13 cellular contexts compared by ENCODE assay signal in genomic region chr1:232905324-232906034, GRCh38. TPM values are rescaled to one million over a fixed set of nuclear protein-coding genes. Genes with fewer than 3 reads are reported as not detected.
A peak's percentile ranks its signal among the peaks of the same experiment; 100 is the strongest.
DNase-seq lines count a peak whose midpoint lies in the region; ATAC-seq, FAIRE-seq and TF ChIP-seq lines count a peak whose summit lies in the region.
"Had no signal": no experiment of that assay in that cellular context is flagged by ENCODE, and none has a peak within 500 bp of the region (broad histone marks: within the 10 kb centered on the region; RNA-seq: fewer than 3 reads in every experiment).

No MANE protein-coding gene starts in this region.

- peak; percentile 29 for ATAC-seq in activated CD8-positive, alpha-beta memory T cell treated with anti-CD3 and anti-CD28 coated beads, Interleukin-2, amount 10 ng/mL, durations not matched to agents 7 days and 5 days
- ATAC-seq in stimulated activated memory B cell treated with anti-CD40 and anti-IgM and Interleukin-4, amounts not matched to agents 10 μg/mL and 1 μg/mL and 100 μg/mL, for 72 hours = no peak

- intact Hi-C loops in endothelial cell of umbilical vein (cut with micrococcal nuclease) = no loop called here

- no peaks in the 10 kb centered on the region for H3K9me3 ChIP-seq in endothelial cell of umbilical vein (replicated peaks; ENCODE audit: control insufficient read depth, insufficient read depth, low read length)
- H3K9me3 ChIP-seq: spleen had no signal

- dilution Hi-C loops in endothelial cell of umbilical vein (cut with MboI; ENCODE audit: extremely low pct_ligation_motif_present, low sequenced_read_pairs) = no loop called here

- peaks cover 4% of the 10 kb centered on the region for H3K27me3 Mint-ChIP-seq in activated CD8-positive, alpha-beta memory T cell treated with anti-CD3 and anti-CD28 coated beads, Interleukin-2, amount 10 ng/mL, durations not matched to agents 7 days and 5 days
- H3K27me3 Mint-ChIP-seq in stimulated activated memory B cell treated with anti-CD40 and anti-IgM and Interleukin-4, amounts not matched to agents 10 μg/mL and 1 μg/mL and 100 μg/mL, for 72 hours = peaks cover 38% of the 10 kb centered on the region

- no peak for TF ChIP-seq CTCF in endothelial cell of umbilical vein (IDR thresholded peaks at IDR 0.05; ENCODE audit: extremely low read depth in 1 of 2, insufficient read depth in 1 of 2, low read depth in 1 of 2, low read length in 2 of 2)

- H3K36me3 Mint-ChIP-seq in activated CD8-positive, alpha-beta memory T cell treated with anti-CD3 and anti-CD28 coated beads, Interleukin-2, amount 10 ng/mL, durations not matched to agents 7 days and 5 days = no peaks in the 10 kb centered on the region
- H3K36me3 Mint-ChIP-seq in stimulated activated memory B cell treated with anti-CD40 and anti-IgM and Interleukin-4, amounts not matched to agents 10 μg/mL and 1 μg/mL and 100 μg/mL, for 72 hours = no peaks in the 10 kb centered on the region

- no peaks in the 10 kb centered on the region for H3K9me1 ChIP-seq in endothelial cell of umbilical vein (replicated peaks; ENCODE audit: control insufficient read depth, extremely low read depth, insufficient read depth, low read length)

- H3K4me1 ChIP-seq in endothelial cell of umbilical vein (ENCODE audit: control insufficient read depth, extremely low read depth, insufficient read depth, low read length) = no peaks in the 10 kb centered on the region

- H4K20me1 ChIP-seq in endothelial cell of umbilical vein (replicated peaks; ENCODE audit: control insufficient read depth, extremely low read depth, insufficient read depth, low read length) = no peaks in the 10 kb centered on the region

- no peak overlapping the region for H3K4me3 ChIP-seq in endothelial cell of umbilical vein (replicated peaks in 1 of 3; ENCODE audit: insufficient read depth in 1 of 3, low read depth in 1 of 3, low read length in 3 of 3)
- H3K4me3 ChIP-seq: spleen had no signal

- no peaks in the 10 kb centered on the region for H3K9me3 Mint-ChIP-seq in activated CD8-positive, alpha-beta memory T cell treated with anti-CD3 and anti-CD28 coated beads, Interleukin-2, amount 10 ng/mL, durations not matched to agents 7 days and 5 days (ENCODE audit: low read depth)
- no peaks in the 10 kb centered on the region for H3K9me3 Mint-ChIP-seq in stimulated activated memory B cell treated with anti-CD40 and anti-IgM and Interleukin-4, amounts not matched to agents 10 μg/mL and 1 μg/mL and 100 μg/mL, for 72 hours

- no peak overlapping the region for H3K9ac ChIP-seq in endothelial cell of umbilical vein (replicated peaks; ENCODE audit: extremely low read depth, insufficient read depth, low read length)

- peaks cover 0 to 3% of the 10 kb centered on the region in 2 experiments for H3K27me3 ChIP-seq in endothelial cell of umbilical vein (ENCODE audit: control insufficient read depth in 2 of 2, insufficient read depth in 2 of 2, low read length in 2 of 2)

- no peak overlapping the region for H3K27ac ChIP-seq in endothelial cell of umbilical vein (ENCODE audit: insufficient read depth, low read depth, low read length)
- H3K27ac ChIP-seq: spleen had no signal

- TF ChIP-seq POLR2A in endothelial cell of umbilical vein (IDR thresholded peaks at IDR 0.05; ENCODE audit: low read depth, low read length) = no peak

- POLR2A ChIA-PET in endothelial cell of umbilical vein (lab: Charles Lee) = no interaction called here

- H2AFZ ChIP-seq in endothelial cell of umbilical vein (ENCODE audit: low read depth, low read length) = no peak overlapping the region

- peak overlapping the region; percentile 25 for H3K27ac Mint-ChIP-seq in activated CD8-positive, alpha-beta memory T cell treated with anti-CD3 and anti-CD28 coated beads, Interleukin-2, amount 10 ng/mL, durations not matched to agents 7 days and 5 days
- H3K27ac Mint-ChIP-seq in stimulated activated memory B cell treated with anti-CD40 and anti-IgM and Interleukin-4, amounts not matched to agents 10 μg/mL and 1 μg/mL and 100 μg/mL, for 72 hours = no peak overlapping the region
- H3K27ac Mint-ChIP-seq: activated T-cell treated with anti-CD3 and anti-CD28 coated beads, Interleukin-2, amount 50 U/mL, for 72 hours had no signal

- no peak overlapping the region for H3K4me2 ChIP-seq in endothelial cell of umbilical vein (ENCODE audit: insufficient read depth, low read length)

- no peak overlapping the region for H3K4me3 Mint-ChIP-seq in activated CD8-positive, alpha-beta memory T cell treated with anti-CD3 and anti-CD28 coated beads, Interleukin-2, amount 10 ng/mL, durations not matched to agents 7 days and 5 days
- H3K4me3 Mint-ChIP-seq in stimulated activated memory B cell treated with anti-CD40 and anti-IgM and Interleukin-4, amounts not matched to agents 10 μg/mL and 1 μg/mL and 100 μg/mL, for 72 hours = no peak overlapping the region

- H3K4me1 Mint-ChIP-seq in activated CD8-positive, alpha-beta memory T cell treated with anti-CD3 and anti-CD28 coated beads, Interleukin-2, amount 10 ng/mL, durations not matched to agents 7 days and 5 days = peaks cover 41% of the 10 kb centered on the region
- no peaks in the 10 kb centered on the region for H3K4me1 Mint-ChIP-seq in stimulated activated memory B cell treated with anti-CD40 and anti-IgM and Interleukin-4, amounts not matched to agents 10 μg/mL and 1 μg/mL and 100 μg/mL, for 72 hours

- DNase-seq in activated CD8-positive, alpha-beta memory T cell treated with anti-CD3 and anti-CD28 coated beads, Interleukin-2, amount 10 ng/mL, durations not matched to agents 7 days and 5 days = no peak
- DNase-seq in activated CD8-positive, alpha-beta memory T cell treated with anti-CD3 and anti-CD28 coated beads for 24 hours = no peak
- DNase-seq in OCI-M1 (lab: John Stamatoyannopoulos, UW) = peak; percentile 39
- peak; percentile 23 for DNase-seq in endothelial cell of umbilical vein (ENCODE audit: low read depth, low spot score)
- DNase-seq in renal cortical epithelial cell (ENCODE audit: low read depth) = peak; percentile 35
- no peak for DNase-seq in NCI-H748 treated with DMSO at 0.1 percent for 48 hours (lab: John Stamatoyannopoulos, UW)
- DNase-seq in stimulated activated CD4-positive, alpha-beta T cell treated with anti-CD3 and anti-CD28 coated beads, Interleukin-2, amount 100 ng/mL, for 24 hours = no peak
- DNase-seq: amygdala, NCI-H1092, spleen, substantia nigra had no signal

- CTCF ChIA-PET in activated CD8-positive, alpha-beta memory T cell treated with anti-CD3 and anti-CD28 coated beads, Interleukin-2, amount 10 ng/mL, durations not matched to agents 7 days and 5 days (lab: Charles Lee) = no interaction called here
- CTCF ChIA-PET in endothelial cell of umbilical vein (lab: Charles Lee) = interaction anchor here (1.1 kb wide), 1 partner anchor 25 kb away, joined by 3 read pairs; no protein-coding TSS in a partner anchor

- no TSS peak for BruUV-seq in endothelial cell of umbilical vein (replicated peaks; lab: Mats Ljungman, UMichigan)

- FAIRE-seq in endothelial cell of umbilical vein (lab: Jason Lieb, UNC) = peak; percentile 57

- no peaks in the 10 kb centered on the region for H3K36me3 ChIP-seq in endothelial cell of umbilical vein (ENCODE audit: control insufficient read depth in 2 of 2, extremely low read depth in 1 of 2, insufficient read depth in 2 of 2, low read length in 2 of 2)
- H3K36me3 ChIP-seq: spleen had no signal

- H3K79me2 ChIP-seq in endothelial cell of umbilical vein (ENCODE audit: control insufficient read depth, insufficient read depth, low read length) = no peaks in the 10 kb centered on the region

TF ChIP-seq in endothelial cell of umbilical vein, 7 proteins besides CTCF, POLR2A, EP300 and RAD21:
- TF ChIP-seq MYC (IDR thresholded peaks at IDR 0.05; ENCODE audit: low read depth, low read length) (no peak), GATA2 (IDR thresholded peaks at IDR 0.05; ENCODE audit: insufficient read depth, insufficient read length, low read depth, low read length) (peak; percentile 78)

RNA-seq across cellular contexts. Expression of gene NTPCR, which starts 44.9 kb away (rescaled TPM):
- 10 to 100 TPM; 27.2 to 27.5 TPM for total RNA-seq in activated CD8-positive, alpha-beta memory T cell treated with anti-CD3 and anti-CD28 coated beads, Interleukin-2, amount 10 ng/mL, durations not matched to agents 7 days and 5 days
- 30.3 and 35.3 TPM in 2 replicates for total RNA-seq in endothelial cell of umbilical vein
- polyA plus RNA-seq in endothelial cell of umbilical vein = 12.1 and 13.2 TPM in 2 replicates
- 22.2 and 23.9 TPM in 2 replicates for polyA plus RNA-seq in endothelial cell of umbilical vein (2011; cell fraction: cytosol; rRNA removed)
- 18.4 and 20.3 TPM in 2 replicates for polyA plus RNA-seq in endothelial cell of umbilical vein (2011; cell fraction: nucleus; rRNA removed)
- polyA plus RNA-seq in endothelial cell of umbilical vein (2012) = 49.4 and 53.7 TPM in 2 replicates
- polyA minus RNA-seq in endothelial cell of umbilical vein = 10.0 and 15.1 TPM in 2 replicates
- 11.8 TPM for polyA minus RNA-seq in endothelial cell of umbilical vein (2011; cell fraction: cytosol; rRNA and poly(A)+ RNA removed)
- 11.0 and 12.8 TPM in 2 replicates for polyA minus RNA-seq in endothelial cell of umbilical vein (2011; cell fraction: nucleus; rRNA and poly(A)+ RNA removed)
- total RNA-seq in renal cortical epithelial cell = 47.0 and 49.1 TPM in 2 replicates

Comparison
In these comparisons a context has a peak if more than half of its experiments do, and no peak if none do; other contexts are left out.
1. DNase-seq: peak in OCI-M1 (single experiment), endothelial cell of umbilical vein (single experiment) and renal cortical epithelial cell (single experiment); none in activated CD8-positive, alpha-beta memory T cell treated with anti-CD3 and anti-CD28 coated beads, Interleukin-2, amount 10 ng/mL, durations not matched to agents 7 days and 5 days (single experiment), activated CD8-positive, alpha-beta memory T cell treated with anti-CD3 and anti-CD28 coated beads for 24 hours (single experiment), NCI-H748 treated with DMSO at 0.1 percent for 48 hours (single experiment) and stimulated activated CD4-positive, alpha-beta T cell treated with anti-CD3 and anti-CD28 coated beads, Interleukin-2, amount 100 ng/mL, for 24 hours (0 of 2).